Comparison of ENCODE assay signal across 23 cellular contexts in genomic region chr12:89701606-89702206, GRCh38. TPM values are rescaled to one million over a fixed set of nuclear protein-coding genes. Genes with fewer than 3 reads are reported as not detected.
A peak's percentile ranks its signal among the peaks of the same experiment; 100 is the strongest.
DNase-seq lines count a peak whose midpoint lies in the region; ATAC-seq and TF ChIP-seq lines count a peak whose summit lies in the region.
"Had no signal": no experiment of that assay in that cellular context is flagged by ENCODE, and none has a peak within 500 bp of the region (broad histone marks: within the 10 kb centered on the region; RNA-seq: fewer than 3 reads in every experiment).

No MANE protein-coding gene starts in this region.

- no peaks in the 10 kb centered on the region for H3F3A ChIP-seq in Loucy (ENCODE audit: low read depth)

- TF ChIP-seq CTCF in Loucy (conservative IDR thresholded peaks at IDR 0.05; ENCODE audit: low read length) (peak; percentile 47), endodermal cell (conservative IDR thresholded peaks at IDR 0.05) (peak; percentile 40), heart right ventricle (IDR thresholded peaks at IDR 0.05) (no peak)

- WGBS in endodermal cell (ENCODE audit: insufficient coverage in 1 of 2, insufficient read length in 1 of 2), 2 experiments, result 93% methylated on average over 3 of the region's 3 CpGs; no CpG with 5 or more reads in 1 of the 2 experiments
- WGBS in heart right ventricle, 2 donors, result 97 to 98% methylated on average over 3 of the region's 3 CpGs

- H3K4me3 ChIP-seq in Loucy (ENCODE audit: low read length, poor library complexity, severe bottlenecking) (no peak overlapping the region), endodermal cell (ENCODE audit: low read length) (no peak overlapping the region), heart right ventricle (no peak overlapping the region)
- H3K4me3 ChIP-seq: dorsolateral prefrontal cortex had no signal

- peaks cover 33% of the 10 kb centered on the region for H3K4me1 ChIP-seq in Loucy (ENCODE audit: insufficient read depth, low read length, poor library complexity, severe bottlenecking)
- no peaks in the 10 kb centered on the region for H3K4me1 ChIP-seq in endodermal cell (ENCODE audit: control insufficient read depth, insufficient read depth, low read length)
- H3K4me1 ChIP-seq in heart right ventricle, result peaks cover 0 to 31% (median 1%) of the 10 kb centered on the region in 9 donors

- no peak overlapping the region for H3K9ac ChIP-seq in Loucy (ENCODE audit: low read depth, low read length, poor library complexity, severe bottlenecking)
- no peak overlapping the region for H3K9ac ChIP-seq in endodermal cell (ENCODE audit: extremely low read depth, low read length, poor library complexity, severe bottlenecking)

- no peaks in the 10 kb centered on the region for H3K9me3 Mint-ChIP-seq in activated naive CD8-positive, alpha-beta T cell (ENCODE audit: low read depth)
- H3K9me3 Mint-ChIP-seq in activated naive CD8-positive, alpha-beta T cell treated with anti-CD3 and anti-CD28 coated beads for 36 hours, result no peaks in the 10 kb centered on the region
- H3K9me3 Mint-ChIP-seq in endodermal cell, result no peaks in the 10 kb centered on the region
- no peaks in the 10 kb centered on the region for H3K9me3 Mint-ChIP-seq in stimulated activated memory B cell treated with anti-CD40 and anti-IgM and Interleukin-4, amounts not matched to agents 10 μg/mL and 1 μg/mL and 100 μg/mL, for 72 hours
- H3K9me3 Mint-ChIP-seq: activated CD4-positive, alpha-beta T cell treated with anti-CD3 and anti-CD28 coated beads, Interleukin-2, amount 10 ng/mL, durations not matched to agents 7 days and 5 days had no signal

- H2AFZ ChIP-seq in Loucy (ENCODE audit: low read length), result no peak overlapping the region

- H3K27me3 ChIP-seq in Loucy (ENCODE audit: insufficient read depth, low read length, poor library complexity, severe bottlenecking), result no peaks in the 10 kb centered on the region
- no peaks in the 10 kb centered on the region for H3K27me3 ChIP-seq in endodermal cell (ENCODE audit: control insufficient read depth, insufficient read depth, low read length, poor library complexity, severe bottlenecking)
- no peaks in the 10 kb centered on the region for H3K27me3 ChIP-seq in heart right ventricle
- H3K27me3 ChIP-seq: dorsolateral prefrontal cortex had no signal

- DNase-seq in activated naive CD8-positive, alpha-beta T cell treated with anti-CD3 and anti-CD28 coated beads for 36 hours, result no peak
- DNase-seq in endodermal cell, result no peak
- no peak for DNase-seq in DMS79 treated with DMSO at 0.1 percent for 48 hours (lab: John Stamatoyannopoulos, UW)
- no peak for DNase-seq in heart right ventricle
- no peak for DNase-seq in Kasumi-1 (lab: John Stamatoyannopoulos, UW)
- DNase-seq: activated CD4-positive, alpha-beta T cell treated with anti-CD3 and anti-CD28 coated beads, Interleukin-2, amount 10 ng/mL, durations not matched to agents 7 days and 5 days; activated effector memory CD4-positive, alpha-beta T cell treated with anti-CD3 and anti-CD28 coated beads, Interleukin-2, amount 50 U/mL, for 16 hours; central memory CD4-positive, alpha-beta T cell; DMS 273 treated with DMSO at 0.1 percent for 48 hours; dorsolateral prefrontal cortex; foreskin melanocyte; GDM1; hypothalamus; NCI-H1417 treated with DMSO at 0.1 percent for 48 hours; NCI-H524 treated with DMSO at 0.1 percent for 48 hours; stimulated activated CD4-positive, alpha-beta T cell treated with anti-CD3 and anti-CD28 coated beads, Interleukin-12 subunit alpha, Interleukin-12 subunit beta, amount 100 ng/mL, for 4 hours; stimulated activated CD8-positive, alpha-beta memory T cell treated with anti-CD3 and anti-CD28 coated beads, Interleukin-4, amount 100 ng/mL, for 48 hours; T-helper 1 cell had no signal

- no peaks in the 10 kb centered on the region for H3K9me2 ChIP-seq in Loucy (replicated peaks; ENCODE audit: low read depth, low read length)

- peaks cover 23% of the 10 kb centered on the region for H4K20me1 ChIP-seq in Loucy (ENCODE audit: insufficient read depth, low read length, poor library complexity, severe bottlenecking)

- H3K9me3 ChIP-seq in Loucy (ENCODE audit: insufficient read depth, low read depth, low read length), result no peaks in the 10 kb centered on the region
- no peaks in the 10 kb centered on the region for H3K9me3 ChIP-seq in endodermal cell (ENCODE audit: control insufficient read depth, low read length)
- no peaks in the 10 kb centered on the region for H3K9me3 ChIP-seq in heart right ventricle
- H3K9me3 ChIP-seq: neutrophil had no signal

- H3K36me3 Mint-ChIP-seq in activated naive CD8-positive, alpha-beta T cell, result peaks cover 3% of the 10 kb centered on the region
- peaks cover 9% of the 10 kb centered on the region for H3K36me3 Mint-ChIP-seq in activated naive CD8-positive, alpha-beta T cell treated with anti-CD3 and anti-CD28 coated beads for 36 hours
- no peaks in the 10 kb centered on the region for H3K36me3 Mint-ChIP-seq in endodermal cell (ENCODE audit: low read depth)
- H3K36me3 Mint-ChIP-seq in stimulated activated memory B cell treated with anti-CD40 and anti-IgM and Interleukin-4, amounts not matched to agents 10 μg/mL and 1 μg/mL and 100 μg/mL, for 72 hours, result peaks cover 20% of the 10 kb centered on the region

- no peaks in the 10 kb centered on the region for H3K27me3 Mint-ChIP-seq in activated naive CD8-positive, alpha-beta T cell
- no peaks in the 10 kb centered on the region for H3K27me3 Mint-ChIP-seq in activated naive CD8-positive, alpha-beta T cell treated with anti-CD3 and anti-CD28 coated beads for 36 hours
- peaks cover 12% of the 10 kb centered on the region for H3K27me3 Mint-ChIP-seq in endodermal cell (ENCODE audit: insufficient read depth)
- H3K27me3 Mint-ChIP-seq in stimulated activated memory B cell treated with anti-CD40 and anti-IgM and Interleukin-4, amounts not matched to agents 10 μg/mL and 1 μg/mL and 100 μg/mL, for 72 hours, result no peaks in the 10 kb centered on the region
- H3K27me3 Mint-ChIP-seq: activated CD4-positive, alpha-beta T cell treated with anti-CD3 and anti-CD28 coated beads, Interleukin-2, amount 10 ng/mL, durations not matched to agents 7 days and 5 days had no signal

- no peak for ATAC-seq in stimulated activated memory B cell treated with anti-CD40 and anti-IgM and Interleukin-4, amounts not matched to agents 10 μg/mL and 1 μg/mL and 100 μg/mL, for 72 hours
- ATAC-seq in heart right ventricle, result no peak

- H3K27ac ChIP-seq in endodermal cell (ENCODE audit: low read depth, low read length) (no peak overlapping the region), heart right ventricle (no peak overlapping the region)
- H3K27ac ChIP-seq: dorsolateral prefrontal cortex, epithelial cell of prostate, neutrophil had no signal

- peak overlapping the region; percentile 2 for H3K27ac Mint-ChIP-seq in activated naive CD8-positive, alpha-beta T cell
- H3K27ac Mint-ChIP-seq in activated naive CD8-positive, alpha-beta T cell treated with anti-CD3 and anti-CD28 coated beads for 36 hours, result no peak overlapping the region
- no peak overlapping the region for H3K27ac Mint-ChIP-seq in endodermal cell
- H3K27ac Mint-ChIP-seq in stimulated activated memory B cell treated with anti-CD40 and anti-IgM and Interleukin-4, amounts not matched to agents 10 μg/mL and 1 μg/mL and 100 μg/mL, for 72 hours, result peak overlapping the region; percentile 27
- H3K27ac Mint-ChIP-seq: activated CD4-positive, alpha-beta T cell treated with anti-CD3 and anti-CD28 coated beads, Interleukin-2, amount 10 ng/mL, durations not matched to agents 7 days and 5 days had no signal

- no peaks in the 10 kb centered on the region for H3K36me3 ChIP-seq in Loucy (ENCODE audit: insufficient read depth, low read length)
- H3K36me3 ChIP-seq in endodermal cell (ENCODE audit: control insufficient read depth, insufficient read depth, low read length), result no peaks in the 10 kb centered on the region
- H3K36me3 ChIP-seq in heart right ventricle, result no peaks in the 10 kb centered on the region
- H3K36me3 ChIP-seq: neutrophil had no signal

- H3K4me3 Mint-ChIP-seq in activated naive CD8-positive, alpha-beta T cell, result no peak overlapping the region
- H3K4me3 Mint-ChIP-seq in activated naive CD8-positive, alpha-beta T cell treated with anti-CD3 and anti-CD28 coated beads for 36 hours, result no peak overlapping the region
- H3K4me3 Mint-ChIP-seq in endodermal cell, result no peak overlapping the region
- peak overlapping the region; percentile 5 for H3K4me3 Mint-ChIP-seq in stimulated activated memory B cell treated with anti-CD40 and anti-IgM and Interleukin-4, amounts not matched to agents 10 μg/mL and 1 μg/mL and 100 μg/mL, for 72 hours
- H3K4me3 Mint-ChIP-seq: activated CD4-positive, alpha-beta T cell treated with anti-CD3 and anti-CD28 coated beads, Interleukin-2, amount 10 ng/mL, durations not matched to agents 7 days and 5 days had no signal

- intact Hi-C loops in heart right ventricle (cut with DNase I), result loop anchor here in 2 of 10 donors (10.0 kb wide), 1 partner anchor 157 kb away; no protein-coding TSS in a partner anchor

- H3K4me1 Mint-ChIP-seq in activated naive CD8-positive, alpha-beta T cell (ENCODE audit: low read depth), result peaks cover 79% of the 10 kb centered on the region
- peaks cover 68% of the 10 kb centered on the region for H3K4me1 Mint-ChIP-seq in activated naive CD8-positive, alpha-beta T cell treated with anti-CD3 and anti-CD28 coated beads for 36 hours
- peaks cover 13% of the 10 kb centered on the region for H3K4me1 Mint-ChIP-seq in endodermal cell
- H3K4me1 Mint-ChIP-seq in stimulated activated memory B cell treated with anti-CD40 and anti-IgM and Interleukin-4, amounts not matched to agents 10 μg/mL and 1 μg/mL and 100 μg/mL, for 72 hours, result peaks cover 88% of the 10 kb centered on the region

- peaks cover 73% of the 10 kb centered on the region for H3K79me2 ChIP-seq in Loucy (ENCODE audit: insufficient read depth, low read length)

- H3K4me2 ChIP-seq in Loucy (ENCODE audit: low read depth, low read length, poor library complexity, severe bottlenecking), result no peak overlapping the region

RNA-seq across cellular contexts. Expression of gene ATP2B1, which starts 6.9 kb away (rescaled TPM):
- 10 to 100 TPM; 25.7 to 27.7 TPM for total RNA-seq in activated naive CD8-positive, alpha-beta T cell treated with anti-CD3 and anti-CD28 coated beads for 36 hours
- total RNA-seq in endodermal cell (10 to 100 TPM; 66.7 to 81.9 TPM), heart right ventricle (10 to 100 TPM in 9 of 10 donors, 1 to 10 TPM in 1; 6.2 to 20.5 (median 15.7) TPM)
- 48.3 TPM for polyA plus RNA-seq in endodermal cell (2013, experiment 1 of 2)
- polyA plus RNA-seq in endodermal cell (2013, experiment 2 of 2), result 47.7 TPM
- polyA plus RNA-seq in heart right ventricle, result 1 to 10 TPM; 5.9 to 7.5 TPM

Comparison
In these comparisons a context has a peak if more than half of its experiments do, and no peak if none do; other contexts are left out.
1. H3K27ac Mint-ChIP-seq: peak in activated naive CD8-positive, alpha-beta T cell (single experiment) and stimulated activated memory B cell treated with anti-CD40 and anti-IgM and Interleukin-4, amounts not matched to agents 10 μg/mL and 1 μg/mL and 100 μg/mL, for 72 hours (single experiment); none in activated naive CD8-positive, alpha-beta T cell treated with anti-CD3 and anti-CD28 coated beads for 36 hours (single experiment) and endodermal cell (single experiment).
2. CTCF ChIP-seq: peak in Loucy (single experiment) and endodermal cell (single experiment); none in heart right ventricle (0 of 9).